Comparison of ENCODE assay signal across 12 cellular contexts in the genomic region with DNA sequence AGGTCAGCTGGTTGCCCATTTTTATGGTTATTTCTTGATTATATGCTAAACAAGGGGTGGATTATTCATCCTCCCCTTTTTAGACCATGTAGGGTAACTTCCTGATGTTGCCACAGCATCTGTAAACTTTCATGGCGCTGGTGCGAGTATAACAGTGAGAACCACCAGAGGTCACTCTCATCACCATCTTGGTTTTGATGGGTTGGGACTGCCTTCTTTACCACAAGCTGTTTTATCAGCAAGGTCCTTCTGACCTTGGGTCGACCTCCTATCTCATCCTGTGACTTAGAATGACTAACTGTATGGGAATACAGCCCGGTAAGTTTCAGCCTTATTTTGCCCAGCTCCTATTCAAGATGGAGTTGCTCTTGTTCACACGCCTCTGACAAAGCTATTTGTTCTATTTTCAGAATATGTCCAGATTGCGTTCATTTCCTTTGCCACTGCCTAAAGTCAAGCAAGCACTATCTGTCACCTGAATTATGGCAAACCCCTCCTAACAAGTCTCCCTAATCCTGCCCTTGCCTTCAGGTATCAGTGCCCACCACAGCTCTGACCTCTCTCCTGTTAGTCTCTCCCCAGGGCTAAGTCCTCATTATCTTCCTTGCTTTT.
DNase-seq lines count a peak whose midpoint lies in the region; ATAC-seq and TF ChIP-seq lines count a peak whose summit lies in the region.
"Had no signal": no experiment of that assay in that cellular context is flagged by ENCODE, and none has a peak within 500 bp of the region (broad histone marks: within the 10 kb centered on the region; RNA-seq: fewer than 3 reads in every experiment).

No MANE protein-coding gene starts in this region.

- H3K9ac ChIP-seq in DND-41 (ENCODE audit: low read depth, low read length): no peak overlapping the region

- no peak for TF ChIP-seq EP300 in Ishikawa (IDR thresholded peaks at IDR 0.05; ENCODE audit: borderline replicate concordance)

- DNase-seq in DND-41: no peak
- DNase-seq in astrocyte of the cerebellum (ENCODE audit: low read depth): no peak
- no peak for DNase-seq in left lobe of liver (ENCODE audit: low spot score)
- DNase-seq in SKM-1 (lab: John Stamatoyannopoulos, UW; ENCODE audit: unreplicated experiment): no peak
- DNase-seq in activated CD8-positive, alpha-beta memory T cell treated with anti-CD3 and anti-CD28 coated beads, Interleukin-2, amount 50 U/mL, for 4 hours: no peak
- no peak for DNase-seq in GM03348 (ENCODE audit: low spot score)
- DNase-seq: activated CD8-positive, alpha-beta T cell treated with anti-CD3 and anti-CD28 coated beads, Interleukin-2, amount 10 ng/mL, durations not matched to agents 7 days and 5 days; natural killer cell; NCI-H446 treated with DMSO at 0.1 percent for 48 hours had no signal

- no peaks in the 10 kb centered on the region for H3K27me3 ChIP-seq in DND-41 (ENCODE audit: insufficient read depth, low read length, poor library complexity)

- TF ChIP-seq CTCF in DND-41 (IDR thresholded peaks at IDR 0.05; ENCODE audit: borderline replicate concordance, extremely low read depth, low read length, poor library complexity, severe bottlenecking) (peak; percentile 9), astrocyte of the cerebellum (IDR thresholded peaks at IDR 0.05; ENCODE audit: low read depth, low read length, missing control alignments) (peak; percentile 49)

- H3K9me3 ChIP-seq in DND-41 (ENCODE audit: insufficient read depth, low read length, severe bottlenecking): no peaks in the 10 kb centered on the region

- ATAC-seq in DND-41 (ENCODE audit: insufficient read depth, low read depth) (no peak), left lobe of liver (peak; percentile 69), GM21825 (IDR thresholded peaks at IDR 0.05; ENCODE audit: unreplicated experiment) (no peak)
- ATAC-seq: activated CD8-positive, alpha-beta T cell treated with anti-CD3 and anti-CD28 coated beads, Interleukin-2, amount 10 ng/mL, durations not matched to agents 7 days and 5 days; natural killer cell had no signal

- H3K4me3 ChIP-seq in DND-41 (ENCODE audit: low read depth in 1 of 2, low read length in 2 of 2) (no peak overlapping the region), astrocyte of the cerebellum (ENCODE audit: low read depth, low read length) (no peak overlapping the region)
- H3K4me3 ChIP-seq: coronary artery had no signal

- H3K36me3 ChIP-seq in DND-41 (ENCODE audit: insufficient read depth, low read length): no peaks in the 10 kb centered on the region

- H3K27ac ChIP-seq in DND-41 (ENCODE audit: low read length): no peak overlapping the region
- H3K27ac ChIP-seq: coronary artery had no signal

- no peaks in the 10 kb centered on the region for H4K20me1 ChIP-seq in DND-41 (ENCODE audit: insufficient read depth, low read length)

- no peaks in the 10 kb centered on the region for H3K79me2 ChIP-seq in DND-41 (ENCODE audit: insufficient read depth, low read length)

- no peaks in the 10 kb centered on the region for H3K4me1 ChIP-seq in DND-41 (ENCODE audit: insufficient read depth, low read length)

- no peak overlapping the region for H3K4me2 ChIP-seq in DND-41 (ENCODE audit: insufficient read depth, low read length)

- H2AFZ ChIP-seq in DND-41 (ENCODE audit: low read depth, low read length): no peak overlapping the region

- peak; percentile 57 for TF ChIP-seq RAD21 in Ishikawa (IDR thresholded peaks at IDR 0.05; ENCODE audit: low read depth)

- in situ Hi-C loops in astrocyte of the cerebellum (cut with HindIII; ENCODE audit: low sequenced_read_pairs): no loop called here

TF ChIP-seq in Ishikawa, 13 proteins besides CTCF, POLR2A, EP300 and RAD21:
- TF ChIP-seq, protein P1, sequence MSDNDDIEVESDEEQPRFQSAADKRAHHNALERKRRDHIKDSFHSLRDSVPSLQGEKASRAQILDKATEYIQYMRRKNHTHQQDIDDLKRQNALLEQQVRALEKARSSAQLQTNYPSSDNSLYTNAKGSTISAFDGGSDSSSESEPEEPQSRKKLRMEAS (IDR thresholded peaks at IDR 0.05): no peak
- TF ChIP-seq TAF1 (IDR thresholded peaks at IDR 0.05; ENCODE audit: low read depth) (no peak), NFIC (IDR thresholded peaks at IDR 0.05) (no peak), CEBPB (IDR thresholded peaks at IDR 0.05) (no peak), REST (IDR thresholded peaks at IDR 0.05; ENCODE audit: low read depth) (no peak), CREB1 (IDR thresholded peaks at IDR 0.05; ENCODE audit: low read depth) (no peak), ZBTB7A (IDR thresholded peaks at IDR 0.05; ENCODE audit: low read depth) (no peak), TEAD4 (IDR thresholded peaks at IDR 0.05) (no peak)
- TF ChIP-seq, protein P2, sequence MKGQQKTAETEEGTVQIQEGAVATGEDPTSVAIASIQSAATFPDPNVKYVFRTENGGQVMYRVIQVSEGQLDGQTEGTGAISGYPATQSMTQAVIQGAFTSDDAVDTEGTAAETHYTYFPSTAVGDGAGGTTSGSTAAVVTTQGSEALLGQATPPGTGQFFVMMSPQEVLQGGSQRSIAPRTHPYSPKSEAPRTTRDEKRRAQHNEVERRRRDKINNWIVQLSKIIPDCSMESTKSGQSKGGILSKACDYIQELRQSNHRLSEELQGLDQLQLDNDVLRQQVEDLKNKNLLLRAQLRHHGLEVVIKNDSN (IDR thresholded peaks at IDR 0.05): no peak
TF ChIP-seq in Ishikawa: peak in this region for 0.
